Comparison of ENCODE assay signal across 8 cellular contexts in genomic region chr3:44323341-44323955, GRCh38. TPM values are rescaled to one million over a fixed set of nuclear protein-coding genes. Genes with fewer than 3 reads are reported as not detected.
DNase-seq lines count a peak whose midpoint lies in the region; ATAC-seq and TF ChIP-seq lines count a peak whose summit lies in the region.

No MANE protein-coding gene starts in this region.

- ATAC-seq in left cardiac atrium (peak in 1 of 2 donors; percentile 31), HG03432 (IDR thresholded peaks at IDR 0.05; ENCODE audit: unreplicated experiment) (no peak), HG03378 (IDR thresholded peaks at IDR 0.05; ENCODE audit: unreplicated experiment) (no peak)

- TF ChIP-seq CTCF in LNCaP clone FGC (IDR thresholded peaks at IDR 0.05; ENCODE audit: control insufficient read depth, extremely low read depth, insufficient read depth) (peak; percentile 90), retinal pigment epithelial cell (conservative IDR thresholded peaks at IDR 0.05; ENCODE audit: low read depth, low read length) (peak; percentile 88)

- peak; percentile 4 for DNase-seq in DMS53 treated with DMSO at 0.1 percent for 48 hours (lab: John Stamatoyannopoulos, UW; ENCODE audit: unreplicated experiment)
- peak; percentile 53 for DNase-seq in LNCaP clone FGC (ENCODE audit: low read depth)
- peak; percentile 40 to 57 for DNase-seq in SHP77 (lab: John Stamatoyannopoulos, UW)
- DNase-seq in adipocyte (ENCODE audit: low read depth) = peak; percentile 92
- peak; percentile 76 for DNase-seq in left cardiac atrium
- no peak for DNase-seq in retinal pigment epithelial cell (ENCODE audit: low read depth)

- H3K27me3 ChIP-seq in adipocyte (replicated peaks; ENCODE audit: control insufficient read depth, insufficient read depth, low read length) = no peaks in the 10 kb centered on the region

- H3K9me3 ChIP-seq in adipocyte (ENCODE audit: control insufficient read depth, low read length) = no peaks in the 10 kb centered on the region

- intact Hi-C loops in left cardiac atrium (cut with DNase I) = loop anchor here in 1 of 2 donors (10.0 kb wide), 1 partner anchor 321 kb away; the partner anchor contains the start of gene ZNF35

- H3K4me1 ChIP-seq in adipocyte (ENCODE audit: control insufficient read depth, insufficient read depth, low read length) = no peaks in the 10 kb centered on the region

- no peak overlapping the region for H3K9ac ChIP-seq in adipocyte (ENCODE audit: low read length)

- H3K4me3 ChIP-seq in LNCaP clone FGC (ENCODE audit: low read depth, low read length) (no peak overlapping the region), adipocyte (ENCODE audit: low read length) (no peak overlapping the region), retinal pigment epithelial cell (ENCODE audit: low read length) (no peak overlapping the region)

- H3K36me3 ChIP-seq in adipocyte (ENCODE audit: control insufficient read depth, insufficient read depth, low read length, severe bottlenecking) = no peaks in the 10 kb centered on the region

RNA-seq across cellular contexts. Expression of gene TCAIM, which starts 15.1 kb away (rescaled TPM):
- total RNA-seq in left cardiac atrium = 10 to 100 TPM; 22.9 to 26.7 TPM
